9 cellular contexts compared by ENCODE assay signal in genomic region chrX:19682712-19683331, GRCh38.
DNase-seq lines count a peak whose midpoint lies in the region; ATAC-seq and TF ChIP-seq lines count a peak whose summit lies in the region.
"Had no signal": no experiment of that assay in that cellular context is flagged by ENCODE, and none has a peak within 500 bp of the region (broad histone marks: within the 10 kb centered on the region; RNA-seq: fewer than 3 reads in every experiment).

No MANE protein-coding gene starts in this region.

- H3K4me1 Mint-ChIP-seq in CD14-positive monocyte, result peaks cover 44% of the 10 kb centered on the region
- H3K4me1 Mint-ChIP-seq in dendritic cell treated with granulocyte-macrophage colony-stimulating factor and Interleukin-4, amounts not matched to agents 40 ng/mL and 50 ng/mL, for 4 days (ENCODE audit: low read depth), result peaks cover 53% of the 10 kb centered on the region

- H3K4me1 ChIP-seq in mesodermal cell (ENCODE audit: control insufficient read depth, insufficient read depth, low read length, poor library complexity, severe bottlenecking), result peaks cover 13% of the 10 kb centered on the region

- peak overlapping the region; percentile 43 to 81 (median 64) for H3K27ac Mint-ChIP-seq in CD14-positive monocyte
- H3K27ac Mint-ChIP-seq in dendritic cell treated with granulocyte-macrophage colony-stimulating factor and Interleukin-4, amounts not matched to agents 40 ng/mL and 50 ng/mL, for 4 days, result peak overlapping the region; percentile 72

- peaks cover 0 to 3% (median 0%) of the 10 kb centered on the region in 7 donors for H3K9me3 Mint-ChIP-seq in CD14-positive monocyte
- H3K9me3 Mint-ChIP-seq in dendritic cell treated with granulocyte-macrophage colony-stimulating factor and Interleukin-4, amounts not matched to agents 40 ng/mL and 50 ng/mL, for 4 days, result no peaks in the 10 kb centered on the region

- H3K27me3 Mint-ChIP-seq in CD14-positive monocyte (ENCODE audit: low read depth in 3 of 3), result peaks cover 0 to 5% (median 0%) of the 10 kb centered on the region in 3 donors
- no peaks in the 10 kb centered on the region for H3K27me3 Mint-ChIP-seq in dendritic cell treated with granulocyte-macrophage colony-stimulating factor and Interleukin-4, amounts not matched to agents 40 ng/mL and 50 ng/mL, for 4 days

- no peaks in the 10 kb centered on the region for H3K9me3 ChIP-seq in mesodermal cell (ENCODE audit: control insufficient read depth, low read length)
- H3K9me3 ChIP-seq: HAP-1 had no signal

- H3K36me3 Mint-ChIP-seq in CD14-positive monocyte, result peaks cover 45 to 47% of the 10 kb centered on the region in 2 donors
- H3K36me3 Mint-ChIP-seq in dendritic cell treated with granulocyte-macrophage colony-stimulating factor and Interleukin-4, amounts not matched to agents 40 ng/mL and 50 ng/mL, for 4 days (ENCODE audit: low read depth), result peaks cover 39% of the 10 kb centered on the region

- H3K36me3 ChIP-seq in mesodermal cell (ENCODE audit: control insufficient read depth, insufficient read depth, low read length), result no peaks in the 10 kb centered on the region
- H3K36me3 ChIP-seq: HAP-1 had no signal

- intact Hi-C loops in CD14-positive monocyte (cut with micrococcal nuclease), result no loop called here
- intact Hi-C loops in dendritic cell treated with granulocyte-macrophage colony-stimulating factor and Interleukin-4, amounts not matched to agents 40 ng/mL and 50 ng/mL, for 4 days (cut with micrococcal nuclease), result loop anchor here (10.0 kb wide), 1 partner anchor 48 kb away; no protein-coding TSS in a partner anchor

- no peak overlapping the region for H3K4me3 ChIP-seq in mesodermal cell (ENCODE audit: extremely low read depth, insufficient read depth, low read length, poor library complexity, severe bottlenecking)
- H3K4me3 ChIP-seq: HAP-1 had no signal

- TF ChIP-seq CTCF in CD14-positive monocyte (IDR thresholded peaks at IDR 0.05), result no peak

- H3K4me3 Mint-ChIP-seq in CD14-positive monocyte, result no peak overlapping the region
- H3K4me3 Mint-ChIP-seq in dendritic cell treated with granulocyte-macrophage colony-stimulating factor and Interleukin-4, amounts not matched to agents 40 ng/mL and 50 ng/mL, for 4 days, result no peak overlapping the region

- WGBS in mesodermal cell (ENCODE audit: insufficient coverage in 2 of 2), 2 experiments, result 23% methylated on average over 6 of the region's 11 CpGs; no CpG with 5 or more reads in 1 of the 2 experiments

- peak; percentile 85 for ATAC-seq in GM21447 (IDR thresholded peaks at IDR 0.05; ENCODE audit: unreplicated experiment)

- DNase-seq in CD14-positive monocyte (ENCODE audit: low spot score) (peak; percentile 54), Kasumi-1 (lab: John Stamatoyannopoulos, UW) (peak; percentile 41 to 46), NCI-H1694 (lab: John Stamatoyannopoulos, UW) (no peak)
- peak; percentile 69 for DNase-seq in activated CD4-positive, alpha-beta T cell treated with anti-CD3 and anti-CD28 coated beads, Interleukin-2, amount 50 U/mL, for 1 hour
- DNase-seq in stimulated activated CD8-positive, alpha-beta memory T cell treated with anti-CD3 and anti-CD28 coated beads, Interleukin-2, amount 100 ng/mL, for 48 hours (ENCODE audit: low read depth in 2 of 2), result peak; percentile 57 to 67

- peak overlapping the region; percentile 29 for H3K27ac ChIP-seq in mesodermal cell (ENCODE audit: low read depth, low read length, severe bottlenecking)
